ENCODE assay signal across 9 cellular contexts in genomic region chr19:38952395-38953165, GRCh38. TPM values are rescaled to one million over a fixed set of nuclear protein-coding genes. Genes with fewer than 3 reads are reported as not detected.
DNase-seq lines count a peak whose midpoint lies in the region; ATAC-seq, FAIRE-seq and TF ChIP-seq lines count a peak whose summit lies in the region.
"Had no signal": no experiment of that assay in that cellular context is flagged by ENCODE, and none has a peak within 500 bp of the region (broad histone marks: within the 10 kb centered on the region; RNA-seq: fewer than 3 reads in every experiment).

No MANE protein-coding gene starts in this region.

- no peaks in the 10 kb centered on the region for H3K9me3 Mint-ChIP-seq in activated T-helper 17 cell treated with anti-CD3 and anti-CD28 coated beads, Interleukin-2, amount 50 U/mL, for 72 hours
- H3K9me3 Mint-ChIP-seq in mesothelial cell of epicardium, result no peaks in the 10 kb centered on the region

- peaks cover 14% of the 10 kb centered on the region for H3K27me3 Mint-ChIP-seq in activated T-helper 17 cell treated with anti-CD3 and anti-CD28 coated beads, Interleukin-2, amount 50 U/mL, for 72 hours
- H3K27me3 Mint-ChIP-seq in mesothelial cell of epicardium (ENCODE audit: low read depth), result no peaks in the 10 kb centered on the region

- peaks cover 7% of the 10 kb centered on the region for H3K4me1 Mint-ChIP-seq in activated T-helper 17 cell treated with anti-CD3 and anti-CD28 coated beads, Interleukin-2, amount 50 U/mL, for 72 hours
- H3K4me1 Mint-ChIP-seq in mesothelial cell of epicardium, result peaks cover 13% of the 10 kb centered on the region

- TF ChIP-seq CTCF in AG04449 (IDR thresholded peaks at IDR 0.05; ENCODE audit: insufficient read depth, low read length, missing control alignments) (peak; percentile 11), mesothelial cell of epicardium (IDR thresholded peaks at IDR 0.05; ENCODE audit: unreplicated experiment) (no peak)

- ATAC-seq in activated T-helper 17 cell treated with anti-CD3 and anti-CD28 coated beads, Interleukin-2, amount 50 U/mL, for 72 hours (replicated peaks), result peak; percentile 25
- ATAC-seq in GM19395 (IDR thresholded peaks at IDR 0.05; ENCODE audit: unreplicated experiment) (no peak), GM19463 (IDR thresholded peaks at IDR 0.05; ENCODE audit: unreplicated experiment) (no peak)

- CTCF ChIA-PET in AG04449 (lab: Yijun Ruan, JAX), result interaction anchor here (0.7 to 2.3 kb wide), 11 partner anchors 8 to 550 kb away, joined by 3 to 12 read pairs (median 4); partner anchors contain the start of genes FAM98C, MRPS12 and SARS2

- FAIRE-seq in HTR-8/SVneo (lab: Jason Lieb, UNC), result no peak
- FAIRE-seq: colon had no signal

- no peak overlapping the region for H3K27ac Mint-ChIP-seq in activated T-helper 17 cell treated with anti-CD3 and anti-CD28 coated beads, Interleukin-2, amount 50 U/mL, for 72 hours
- peak overlapping the region; percentile 3 for H3K27ac Mint-ChIP-seq in mesothelial cell of epicardium

- no peak overlapping the region for H3K4me3 ChIP-seq in AG04449 (ENCODE audit: low read depth, low read length)

- H3K36me3 Mint-ChIP-seq in activated T-helper 17 cell treated with anti-CD3 and anti-CD28 coated beads, Interleukin-2, amount 50 U/mL, for 72 hours (ENCODE audit: low read depth), result no peaks in the 10 kb centered on the region
- peaks cover 27% of the 10 kb centered on the region for H3K36me3 Mint-ChIP-seq in mesothelial cell of epicardium

- POLR2A ChIA-PET in AG04449 (lab: Yijun Ruan, JAX), result no interaction called here

- no peak overlapping the region for H3K4me3 Mint-ChIP-seq in activated T-helper 17 cell treated with anti-CD3 and anti-CD28 coated beads, Interleukin-2, amount 50 U/mL, for 72 hours
- no peak overlapping the region for H3K4me3 Mint-ChIP-seq in mesothelial cell of epicardium

- DNase-seq in AG04449 (ENCODE audit: low read depth, low spot score) (no peak), GF-D8 (lab: John Stamatoyannopoulos, UW) (peak; percentile 15), NCI-H2107 treated with DMSO at 0.1 percent for 48 hours (lab: John Stamatoyannopoulos, UW; ENCODE audit: unreplicated experiment) (peak; percentile 60), mesothelial cell of epicardium (ENCODE audit: low spot score in 2 of 2, unreplicated experiment in 2 of 2) (no peak), HTR-8/SVneo (ENCODE audit: insufficient read length, low spot score) (no peak)

RNA-seq across cellular contexts. Expression of gene MRPS12, which starts 21.8 kb away (rescaled TPM):
- 100 to 1,000 TPM in 1 of 2 donors, 10 to 100 TPM in 1; 52.7 to 106 TPM for total RNA-seq in activated T-helper 17 cell treated with anti-CD3 and anti-CD28 coated beads, Interleukin-2, amount 50 U/mL, for 72 hours
- total RNA-seq in mesothelial cell of epicardium, result 22.3 to 24.3 TPM (median 23.5 TPM) in 3 replicates

RNA-seq across cellular contexts. Expression of gene SARS2, which starts 22.0 kb away (rescaled TPM):
- total RNA-seq in activated T-helper 17 cell treated with anti-CD3 and anti-CD28 coated beads, Interleukin-2, amount 50 U/mL, for 72 hours, result 10 to 100 TPM; 27.5 to 49.3 TPM
- 59.0 to 70.7 TPM (median 61.3 TPM) in 3 replicates for total RNA-seq in mesothelial cell of epicardium

RNA-seq across cellular contexts. Expression of gene FBXO17, which starts 23.0 kb away (rescaled TPM):
- under 1 TPM; 0.21 to 0.43 TPM for total RNA-seq in activated T-helper 17 cell treated with anti-CD3 and anti-CD28 coated beads, Interleukin-2, amount 50 U/mL, for 72 hours
- 72.7 to 77.3 TPM (median 72.8 TPM) in 3 replicates for total RNA-seq in mesothelial cell of epicardium

RNA-seq across cellular contexts. Expression of gene CCER2, which starts 40.6 kb away (rescaled TPM):
- total RNA-seq in activated T-helper 17 cell treated with anti-CD3 and anti-CD28 coated beads, Interleukin-2, amount 50 U/mL, for 72 hours, result under 1 TPM; 0.24 to 0.86 TPM
- 1.8 to 2.2 TPM (median 2.0 TPM) in 3 replicates for total RNA-seq in mesothelial cell of epicardium

RNA-seq across cellular contexts. Expression of gene NFKBIB, which starts 52.8 kb away (rescaled TPM):
- total RNA-seq in activated T-helper 17 cell treated with anti-CD3 and anti-CD28 coated beads, Interleukin-2, amount 50 U/mL, for 72 hours, result 10 to 100 TPM; 41.2 to 68.7 TPM
- total RNA-seq in mesothelial cell of epicardium, result 13.4 to 13.9 TPM (median 13.5 TPM) in 3 replicates

Comparison
In these comparisons a context has a peak if more than half of its experiments do, and no peak if none do; other contexts are left out.
1. DNase-seq: peak in GF-D8 (single experiment) and NCI-H2107 treated with DMSO at 0.1 percent for 48 hours (single experiment); none in AG04449 (single experiment), mesothelial cell of epicardium (0 of 2) and HTR-8/SVneo (single experiment).
2. RNA of gene FBXO17, which starts 23.0 kb away (total RNA-seq): 72.7 to 77.3 TPM in mesothelial cell of epicardium; 0.21 to 0.43 TPM in activated T-helper 17 cell treated with anti-CD3 and anti-CD28 coated beads, Interleukin-2, amount 50 U/mL, for 72 hours; every median in the first group is over 10 times any median in the second.